In the genomic region with DNA sequence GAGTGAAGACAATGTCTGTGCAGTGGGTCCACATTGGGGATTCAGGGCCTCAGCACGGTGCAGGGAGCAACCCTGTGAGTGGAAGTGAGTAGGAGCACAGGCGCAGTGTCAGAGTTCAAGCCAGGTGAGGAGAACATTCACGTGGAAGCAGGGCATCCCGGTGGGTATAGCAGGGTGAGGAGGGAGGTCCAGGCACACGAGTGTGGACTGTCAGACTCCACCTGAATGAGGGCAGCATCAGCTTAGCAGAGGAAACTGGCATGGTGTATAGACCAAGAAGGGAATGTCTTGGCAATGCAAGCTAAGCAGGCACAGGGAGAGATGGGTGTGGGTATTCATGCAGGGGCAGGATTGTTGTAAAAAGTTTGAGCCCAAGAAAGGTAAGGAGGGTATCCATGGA, we compare ENCODE assay signal across 1 cellular context.
TF ChIP-seq lines count a peak whose summit lies in the region.

No MANE protein-coding gene starts in this region.

TF ChIP-seq in WTC11, 78 proteins besides CTCF, POLR2A, EP300 and RAD21 (continued from another document):
- no peak for TF ChIP-seq NFATC4 (CRISPR knock-in tag; IDR thresholded peaks at IDR 0.05)
- TF ChIP-seq NR3C1 (CRISPR knock-in tag; conservative IDR thresholded peaks at IDR 0.05; ENCODE audit: low read depth) = no peak
- TF ChIP-seq, protein P1, sequence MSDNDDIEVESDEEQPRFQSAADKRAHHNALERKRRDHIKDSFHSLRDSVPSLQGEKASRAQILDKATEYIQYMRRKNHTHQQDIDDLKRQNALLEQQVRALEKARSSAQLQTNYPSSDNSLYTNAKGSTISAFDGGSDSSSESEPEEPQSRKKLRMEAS (CRISPR knock-in tag; IDR thresholded peaks at IDR 0.05) = no peak
- TF ChIP-seq SOX15 (CRISPR knock-in tag; IDR thresholded peaks at IDR 0.05) = no peak
- TF ChIP-seq ZNF396 (CRISPR knock-in tag; IDR thresholded peaks at IDR 0.05; ENCODE audit: borderline replicate concordance) = no peak
- TF ChIP-seq, protein P2, sequence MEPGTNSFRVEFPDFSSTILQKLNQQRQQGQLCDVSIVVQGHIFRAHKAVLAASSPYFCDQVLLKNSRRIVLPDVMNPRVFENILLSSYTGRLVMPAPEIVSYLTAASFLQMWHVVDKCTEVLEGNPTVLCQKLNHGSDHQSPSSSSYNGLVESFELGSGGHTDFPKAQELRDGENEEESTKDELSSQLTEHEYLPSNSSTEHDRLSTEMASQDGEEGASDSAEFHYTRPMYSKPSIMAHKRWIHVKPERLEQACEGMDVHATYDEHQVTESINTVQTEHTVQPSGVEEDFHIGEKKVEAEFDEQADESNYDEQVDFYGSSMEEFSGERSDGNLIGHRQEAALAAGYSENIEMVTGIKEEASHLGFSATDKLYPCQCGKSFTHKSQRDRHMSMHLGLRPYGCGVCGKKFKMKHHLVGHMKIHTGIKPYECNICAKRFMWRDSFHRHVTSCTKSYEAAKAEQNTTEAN (CRISPR knock-in tag; IDR thresholded peaks at IDR 0.05) = no peak
- TF ChIP-seq MYBL2 (CRISPR knock-in tag; IDR thresholded peaks at IDR 0.05) = no peak
TF ChIP-seq in WTC11: peak in this region for 0.
